16 cellular contexts compared by ENCODE assay signal in the genomic region with DNA sequence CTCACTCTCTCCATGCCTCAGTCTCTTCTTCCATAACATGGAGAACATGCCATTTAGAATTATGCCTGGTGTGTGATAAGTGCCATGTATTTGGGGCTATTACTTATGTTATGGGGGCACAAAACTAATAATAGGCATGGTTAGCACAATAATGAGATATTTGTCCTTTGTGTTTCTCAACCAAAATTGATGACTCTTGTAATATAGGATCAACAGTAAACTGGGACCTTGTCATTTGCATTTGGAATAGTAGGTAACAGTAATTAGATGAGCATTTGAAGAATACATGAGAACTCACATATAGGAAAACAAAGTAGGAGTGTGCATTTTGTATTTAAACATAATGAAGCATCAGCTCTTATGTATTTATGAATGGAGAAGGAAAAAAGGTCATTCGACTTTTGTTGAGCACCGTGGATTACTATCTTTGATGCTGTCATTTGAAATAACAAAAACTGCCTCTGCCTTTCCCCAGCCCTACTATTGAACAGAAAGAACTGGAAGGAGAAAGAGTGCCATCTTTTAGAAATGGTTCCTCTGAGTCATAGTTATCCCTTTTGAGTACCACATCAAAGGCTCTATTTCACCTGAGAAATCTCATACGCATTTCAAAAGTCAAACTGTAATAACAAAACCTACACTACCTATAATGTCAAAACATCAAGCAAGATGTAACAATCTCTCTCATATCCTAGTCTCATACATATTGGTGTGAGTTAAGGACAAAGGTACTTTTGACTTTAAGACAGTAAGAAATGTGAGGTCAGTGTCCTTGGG.
DNase-seq lines count a peak whose midpoint lies in the region; ATAC-seq and TF ChIP-seq lines count a peak whose summit lies in the region.
"Had no signal": no experiment of that assay in that cellular context is flagged by ENCODE, and none has a peak within 500 bp of the region (broad histone marks: within the 10 kb centered on the region; RNA-seq: fewer than 3 reads in every experiment).

No MANE protein-coding gene starts in this region.

- POLR2A ChIA-PET in Caco-2 (lab: Charles Lee) = no interaction called here

- no peak overlapping the region for H3K27ac ChIP-seq in effector memory CD4-positive, alpha-beta T cell (ENCODE audit: insufficient read depth, low read length, poor library complexity, severe bottlenecking)
- H3K27ac ChIP-seq in transverse colon = no peak overlapping the region
- H3K27ac ChIP-seq: spleen had no signal

- no peak for TF ChIP-seq CTCF in Caco-2 (IDR thresholded peaks at IDR 0.05; ENCODE audit: insufficient read depth in 1 of 2, low read depth in 1 of 2, low read length in 1 of 2, severe bottlenecking in 1 of 2, unreplicated experiment in 1 of 2)
- TF ChIP-seq CTCF in transverse colon (IDR thresholded peaks at IDR 0.05) = no peak

- no peaks in the 10 kb centered on the region for H3K9me3 ChIP-seq in Caco-2
- H3K9me3 ChIP-seq in effector memory CD4-positive, alpha-beta T cell (ENCODE audit: control insufficient read depth, low read length) = no peaks in the 10 kb centered on the region
- no peaks in the 10 kb centered on the region for H3K9me3 ChIP-seq in transverse colon
- H3K9me3 ChIP-seq: spleen had no signal

- DNase-seq in activated naive CD4-positive, alpha-beta T cell treated with Interleukin-2 at 50 U/mL for 16 hours = no peak
- DNase-seq in Caco-2 (no peak), transverse colon (no peak)
- no peak for DNase-seq in effector memory CD4-positive, alpha-beta T cell
- DNase-seq: EL; hypothalamus; NCI-H1436 treated with DMSO at 0.1 percent for 48 hours; Right ventricle myocardium superior; spleen; stimulated activated CD8-positive, alpha-beta memory T cell treated with anti-CD3 and anti-CD28 coated beads, Interleukin-4, amount 100 ng/mL, for 48 hours had no signal

- H3K36me3 ChIP-seq in Caco-2 (ENCODE audit: control insufficient read depth, insufficient read depth, low read length) (no peaks in the 10 kb centered on the region), transverse colon (no peaks in the 10 kb centered on the region)
- H3K36me3 ChIP-seq in effector memory CD4-positive, alpha-beta T cell (ENCODE audit: control insufficient read depth, insufficient read depth, low read length) = no peaks in the 10 kb centered on the region
- H3K36me3 ChIP-seq: spleen had no signal

- in situ Hi-C loops in transverse colon (cut with MboI; ENCODE audit: low pct_ligation_motif_present in 1 of 4, low pct_unique_long_range_greater_than_20kb in 1 of 4, low sequenced_read_pairs in 3 of 4) = no loop called here

- H3K4me3 Mint-ChIP-seq in activated naive CD4-positive, alpha-beta T cell treated with anti-CD3 and anti-CD28 coated beads, Interleukin-2, amount 50 U/mL, for 24 hours = peak overlapping the region; percentile 27
- H3K4me3 Mint-ChIP-seq in stimulated activated memory B cell treated with anti-CD40 and anti-IgM and Interleukin-4, amounts not matched to agents 10 μg/mL and 1 μg/mL and 100 μg/mL, for 72 hours = no peak overlapping the region
- no peak overlapping the region for H3K4me3 Mint-ChIP-seq in Caco-2 (ENCODE audit: unreplicated experiment)
- H3K4me3 Mint-ChIP-seq: memory B cell had no signal

- intact Hi-C loops in Caco-2 (cut with micrococcal nuclease; ENCODE audit: unreplicated experiment) (no loop called here), transverse colon (cut with DNase I; ENCODE audit: low total_unique reads) (no loop called here)

- H3K27me3 ChIP-seq in Caco-2 (replicated peaks; ENCODE audit: control insufficient read depth, insufficient read depth, low read length) (no peaks in the 10 kb centered on the region), transverse colon (no peaks in the 10 kb centered on the region)
- no peaks in the 10 kb centered on the region for H3K27me3 ChIP-seq in effector memory CD4-positive, alpha-beta T cell (replicated peaks; ENCODE audit: control insufficient read depth, insufficient read depth, low read length, poor library complexity, severe bottlenecking)
- H3K27me3 ChIP-seq: spleen had no signal

- BruUV-seq in Caco-2 (replicated peaks; lab: Mats Ljungman, UMichigan) = no TSS peak

- H3K4me1 ChIP-seq in Caco-2 (peaks cover 28% of the 10 kb centered on the region), transverse colon (peaks cover 7 to 9% (median 8%) of the 10 kb centered on the region in 4 donors)
- no peaks in the 10 kb centered on the region for H3K4me1 ChIP-seq in effector memory CD4-positive, alpha-beta T cell (ENCODE audit: control insufficient read depth, insufficient read depth, low read length, poor library complexity, severe bottlenecking)

- no peak for TF ChIP-seq POLR2A in transverse colon (IDR thresholded peaks at IDR 0.05)

- 77 to 89% methylated on average over 3 of the region's 3 CpGs for WGBS in transverse colon (ENCODE audit: low coverage in 1 of 2), 2 donors

- CTCF ChIA-PET in Caco-2 (lab: Charles Lee) = no interaction called here

- H3K4me3 ChIP-seq in Caco-2 (ENCODE audit: low read depth, low read length) (no peak overlapping the region), transverse colon (no peak overlapping the region)
- no peak overlapping the region for H3K4me3 ChIP-seq in effector memory CD4-positive, alpha-beta T cell (ENCODE audit: insufficient read depth, low read depth, low read length, poor library complexity, severe bottlenecking)
- H3K4me3 ChIP-seq: spleen had no signal

- TF ChIP-seq EP300 in transverse colon (IDR thresholded peaks at IDR 0.05; ENCODE audit: low read depth) = no peak

- H3K27ac Mint-ChIP-seq in activated naive CD4-positive, alpha-beta T cell treated with anti-CD3 and anti-CD28 coated beads, Interleukin-2, amount 50 U/mL, for 24 hours = no peak overlapping the region
- no peak overlapping the region for H3K27ac Mint-ChIP-seq in stimulated activated memory B cell treated with anti-CD40 and anti-IgM and Interleukin-4, amounts not matched to agents 10 μg/mL and 1 μg/mL and 100 μg/mL, for 72 hours
- H3K27ac Mint-ChIP-seq in Caco-2 (ENCODE audit: unreplicated experiment) = no peak overlapping the region
- H3K27ac Mint-ChIP-seq: activated T-helper 2 cell treated with anti-CD3 and anti-CD28 coated beads, Interferon-gamma antibody, Interleukin-2, Interleukin-4, amounts not matched to agents 10 μg/mL and 5 μg/mL and 100 μg/mL, durations not matched to agents 14 hours and 24 hours and 36 hours; memory B cell had no signal

- ATAC-seq in GM21381 (IDR thresholded peaks at IDR 0.05; ENCODE audit: unreplicated experiment) (peak; percentile 74), HG03196 (IDR thresholded peaks at IDR 0.05; ENCODE audit: unreplicated experiment) (peak; percentile 36)
- ATAC-seq in stimulated activated memory B cell treated with anti-CD40 and anti-IgM and Interleukin-4, amounts not matched to agents 10 μg/mL and 1 μg/mL and 100 μg/mL, for 72 hours = peak; percentile 45

- H3K36me3 Mint-ChIP-seq in activated naive CD4-positive, alpha-beta T cell treated with anti-CD3 and anti-CD28 coated beads, Interleukin-2, amount 50 U/mL, for 24 hours = no peaks in the 10 kb centered on the region
- H3K36me3 Mint-ChIP-seq in stimulated activated memory B cell treated with anti-CD40 and anti-IgM and Interleukin-4, amounts not matched to agents 10 μg/mL and 1 μg/mL and 100 μg/mL, for 72 hours = no peaks in the 10 kb centered on the region
- H3K36me3 Mint-ChIP-seq in Caco-2 (ENCODE audit: insufficient read depth, unreplicated experiment) = no peaks in the 10 kb centered on the region
- H3K36me3 Mint-ChIP-seq: memory B cell had no signal

- H3K9me3 Mint-ChIP-seq in activated naive CD4-positive, alpha-beta T cell treated with anti-CD3 and anti-CD28 coated beads, Interleukin-2, amount 50 U/mL, for 24 hours = no peaks in the 10 kb centered on the region
- no peaks in the 10 kb centered on the region for H3K9me3 Mint-ChIP-seq in stimulated activated memory B cell treated with anti-CD40 and anti-IgM and Interleukin-4, amounts not matched to agents 10 μg/mL and 1 μg/mL and 100 μg/mL, for 72 hours
- H3K9me3 Mint-ChIP-seq in Caco-2 (ENCODE audit: unreplicated experiment) = no peaks in the 10 kb centered on the region
- H3K9me3 Mint-ChIP-seq: activated T-helper 2 cell treated with anti-CD3 and anti-CD28 coated beads, Interferon-gamma antibody, Interleukin-2, Interleukin-4, amounts not matched to agents 10 μg/mL and 5 μg/mL and 100 μg/mL, durations not matched to agents 14 hours and 24 hours and 36 hours; memory B cell had no signal

- H3K27me3 Mint-ChIP-seq in activated naive CD4-positive, alpha-beta T cell treated with anti-CD3 and anti-CD28 coated beads, Interleukin-2, amount 50 U/mL, for 24 hours = peaks cover 7% of the 10 kb centered on the region
- H3K27me3 Mint-ChIP-seq in stimulated activated memory B cell treated with anti-CD40 and anti-IgM and Interleukin-4, amounts not matched to agents 10 μg/mL and 1 μg/mL and 100 μg/mL, for 72 hours = no peaks in the 10 kb centered on the region
- no peaks in the 10 kb centered on the region for H3K27me3 Mint-ChIP-seq in Caco-2 (ENCODE audit: insufficient read depth, unreplicated experiment)
- H3K27me3 Mint-ChIP-seq: memory B cell had no signal

- peaks cover 19% of the 10 kb centered on the region for H3K4me1 Mint-ChIP-seq in activated naive CD4-positive, alpha-beta T cell treated with anti-CD3 and anti-CD28 coated beads, Interleukin-2, amount 50 U/mL, for 24 hours
- H3K4me1 Mint-ChIP-seq in stimulated activated memory B cell treated with anti-CD40 and anti-IgM and Interleukin-4, amounts not matched to agents 10 μg/mL and 1 μg/mL and 100 μg/mL, for 72 hours = peaks cover 6% of the 10 kb centered on the region
- H3K4me1 Mint-ChIP-seq in Caco-2 (ENCODE audit: low read depth, unreplicated experiment) = peaks cover 29% of the 10 kb centered on the region
